21 cellular contexts compared by ENCODE assay signal in the genomic region with DNA sequence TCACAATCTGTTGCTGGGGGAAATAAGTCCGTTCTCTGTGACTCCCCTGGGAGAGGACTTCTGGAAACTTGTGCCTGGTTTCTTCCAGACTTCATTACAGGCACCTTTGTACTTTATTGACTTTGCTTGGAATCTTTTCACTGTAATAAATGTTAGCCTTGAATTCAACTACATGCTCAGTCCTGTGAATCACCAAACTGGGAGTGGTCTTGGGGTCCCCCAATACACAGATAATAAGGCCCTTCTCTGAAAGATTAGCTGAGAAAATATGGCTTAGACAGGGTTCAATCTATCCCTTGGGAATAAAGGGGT.
"Had no signal": no experiment of that assay in that cellular context is flagged by ENCODE, and none has a peak within 500 bp of the region (broad histone marks: within the 10 kb centered on the region; RNA-seq: fewer than 3 reads in every experiment).

No MANE protein-coding gene starts in this region.

- H3K4me2 ChIP-seq: smooth muscle cell had no signal

- H3K36me3 ChIP-seq: left ventricle myocardium inferior, lower lobe of right lung, right atrium auricular region, sigmoid colon, suprapubic skin, thyroid gland had no signal

- H3K27me3 ChIP-seq: dorsolateral prefrontal cortex, heart left ventricle, right atrium auricular region, sigmoid colon, suprapubic skin, thyroid gland had no signal

- H3K9me3 ChIP-seq: heart left ventricle, left ventricle myocardium inferior, lower lobe of right lung, right atrium auricular region, sigmoid colon, suprapubic skin, thyroid gland had no signal

- FAIRE-seq: frontal cortex had no signal

- H3K4me3 ChIP-seq: dorsolateral prefrontal cortex, heart left ventricle, left ventricle myocardium inferior, lower lobe of right lung, right atrium auricular region, sigmoid colon, smooth muscle cell, suprapubic skin, thyroid gland had no signal

- H3K4me1 ChIP-seq: lower lobe of right lung, right atrium auricular region, suprapubic skin, thyroid gland had no signal

- ATAC-seq: lower lobe of right lung; naive thymus-derived CD4-positive, alpha-beta T cell; stimulated activated effector memory CD8-positive, alpha-beta T cell treated with anti-CD3 and anti-CD28 coated beads, Interleukin-12 subunit alpha, Interleukin-12 subunit beta, amount 100 ng/mL, for 72 hours; stimulated activated naive CD8-positive, alpha-beta T cell treated with anti-CD3 and anti-CD28 coated beads, Interleukin-15, Interleukin-2, amounts not matched to agents 100 U/mL and 50 U/mL, for 24 hours had no signal

- H3K27ac ChIP-seq: lower lobe of right lung, right atrium auricular region, sigmoid colon, suprapubic skin, thyroid gland had no signal

- DNase-seq: central memory CD4-positive, alpha-beta T cell; cortex of kidney; dorsolateral prefrontal cortex; effector CD8-positive, alpha-beta T cell; heart left ventricle; islet precursor cell; left ventricle myocardium inferior; lower lobe of right lung; naive thymus-derived CD4-positive, alpha-beta T cell; nephron progenitor cell; posterior cingulate gyrus; sigmoid colon; stimulated activated CD4-positive, alpha-beta T cell treated with anti-CD3 and anti-CD28 coated beads, Interleukin-2, amount 100 ng/mL, for 48 hours; stimulated activated CD8-positive, alpha-beta memory T cell treated with anti-CD3 and anti-CD28 coated beads, Interleukin-4, amount 100 ng/mL, for 48 hours; stimulated activated naive CD8-positive, alpha-beta T cell treated with anti-CD3 and anti-CD28 coated beads, Interleukin-15, Interleukin-2, amounts not matched to agents 100 U/mL and 50 U/mL, for 24 hours; thyroid gland had no signal
